In the genomic region with DNA sequence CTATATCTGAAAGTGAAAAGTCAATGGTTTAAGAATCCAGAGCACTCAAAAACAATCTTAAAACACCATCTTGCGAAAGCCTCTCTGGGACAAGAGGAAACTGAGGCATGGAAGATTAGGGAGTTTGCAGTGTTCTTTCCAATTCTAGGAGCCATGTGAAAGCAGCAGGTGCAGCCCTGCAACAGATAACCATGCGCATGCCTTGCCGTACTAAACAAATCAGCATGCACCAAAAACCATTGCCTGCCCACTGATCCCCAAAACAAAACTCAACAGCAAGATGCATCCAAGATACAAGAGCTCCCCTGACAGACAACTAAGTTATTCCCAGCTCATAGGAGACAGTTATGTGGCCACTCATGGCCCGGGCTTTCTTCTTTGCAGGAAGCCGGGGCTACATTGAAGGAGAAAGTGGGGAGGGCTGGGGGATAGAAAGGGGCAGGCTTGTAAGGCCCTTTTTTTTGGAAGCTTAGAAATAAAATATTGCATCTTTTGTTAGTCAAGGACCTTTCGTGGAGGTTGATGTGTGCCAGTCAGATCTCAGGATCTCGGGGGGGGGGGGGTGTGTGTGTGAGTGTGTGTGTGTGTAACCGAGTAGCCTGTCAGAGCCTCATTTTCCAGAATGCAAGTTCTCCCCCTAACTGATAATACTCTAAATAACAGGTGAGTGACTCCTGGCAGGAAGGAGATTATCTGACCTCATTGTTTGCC, we compare ENCODE assay signal across 18 cellular contexts.
"Had no signal": no experiment of that assay in that cellular context is flagged by ENCODE, and none has a peak within 500 bp of the region (broad histone marks: within the 10 kb centered on the region; RNA-seq: fewer than 3 reads in every experiment).

No MANE protein-coding gene starts in this region.

- H3K4me1 ChIP-seq: adrenal gland, breast epithelium, right atrium auricular region, tibial artery had no signal

- H3K27ac ChIP-seq: adrenal gland, breast epithelium, coronary artery, heart right ventricle, right atrium auricular region, tibial artery had no signal

- H3K9me3 ChIP-seq: adrenal gland, breast epithelium, heart right ventricle, right atrium auricular region had no signal

- H3K4me3 ChIP-seq: adrenal gland, breast epithelium, coronary artery, heart right ventricle, right atrium auricular region, tibial artery had no signal

- H3K27ac Mint-ChIP-seq: activated naive CD4-positive, alpha-beta T cell treated with anti-CD3 and anti-CD28 coated beads, Interleukin-2, amount 50 U/mL, for 72 hours; activated T-cell treated with anti-CD3 and anti-CD28 coated beads, Interleukin-2, amount 50 U/mL, for 72 hours had no signal

- H3K4me3 Mint-ChIP-seq: activated T-cell treated with anti-CD3 and anti-CD28 coated beads, Interleukin-2, amount 50 U/mL, for 72 hours; immature natural killer cell had no signal

- H3K27me3 ChIP-seq: right atrium auricular region had no signal

- FAIRE-seq: astrocyte had no signal

- H3K36me3 Mint-ChIP-seq: activated naive CD4-positive, alpha-beta T cell treated with anti-CD3 and anti-CD28 coated beads, Interleukin-2, amount 50 U/mL, for 72 hours had no signal

- H3K36me3 ChIP-seq: adrenal gland, breast epithelium, heart right ventricle, right atrium auricular region, tibial artery had no signal

- DNase-seq: activated CD4-positive, alpha-beta T cell treated with anti-CD3 and anti-CD28 coated beads, Interleukin-2, amount 50 U/mL, for 4 hours; activated effector memory CD4-positive, alpha-beta T cell treated with anti-CD3 and anti-CD28 coated beads, Interleukin-2, amount 50 U/mL, for 16 hours; activated T-cell treated with anti-CD3 and anti-CD28 coated beads, Interleukin-2, amount 50 U/mL, for 72 hours; adrenal gland; heart right ventricle; immature natural killer cell; kidney glomerular epithelial cell; left ventricle myocardium superior; stimulated activated CD4-positive, alpha-beta T cell treated with anti-CD3 and anti-CD28 coated beads, Interleukin-12 subunit alpha, Interleukin-12 subunit beta, amount 100 ng/mL, for 4 hours; stimulated activated CD4-positive, alpha-beta T cell treated with anti-CD3 and anti-CD28 coated beads, Interleukin-1b, Interleukin-23, amount 100 ng/mL, for 48 hours; stimulated activated naive CD8-positive, alpha-beta T cell treated with anti-CD3 and anti-CD28 coated beads, Interleukin-15, Interleukin-2, amounts not matched to agents 100 U/mL and 50 U/mL, for 24 hours; substantia nigra; tibial artery had no signal
